Comparison of ENCODE assay signal across 18 cellular contexts in genomic region chr11:91272089-91272488, GRCh38.
DNase-seq lines count a peak whose midpoint lies in the region; ATAC-seq and TF ChIP-seq lines count a peak whose summit lies in the region.
"Had no signal": no experiment of that assay in that cellular context is flagged by ENCODE, and none has a peak within 500 bp of the region (broad histone marks: within the 10 kb centered on the region; RNA-seq: fewer than 3 reads in every experiment).

No MANE protein-coding gene starts in this region.

- in situ Hi-C loops in GM23248 (cut with MboI), result no loop called here

- H3K4me3 ChIP-seq in BE2C (ENCODE audit: low read depth, low read length), result no peak overlapping the region
- H3K4me3 ChIP-seq in GM23248, result no peak overlapping the region
- H3K4me3 ChIP-seq: BLaER1, GM12878, HAP-1 had no signal

- 21 to 38% methylated on average over 1 of the region's 1 CpG for WGBS in GM23248 (ENCODE audit: low coverage in 1 of 2, low lambda C conversion rate in 2 of 2, missing lambda C conversion rate in 2 of 2), 2 experiments

- H3K9ac ChIP-seq in GM23248, result no peak overlapping the region
- H3K9ac ChIP-seq: BLaER1 had no signal

- H3K4me2 ChIP-seq in GM23248 (ENCODE audit: unreplicated experiment), result no peak overlapping the region
- H3K4me2 ChIP-seq: BLaER1 had no signal

- no peaks in the 10 kb centered on the region for H3K27me3 ChIP-seq in BE2C
- H3K27me3 ChIP-seq in GM23248 (replicated peaks; ENCODE audit: insufficient read depth), result no peaks in the 10 kb centered on the region
- H3K27me3 ChIP-seq: BLaER1 had no signal

- no peaks in the 10 kb centered on the region for H3F3A ChIP-seq in GM23248 (ENCODE audit: insufficient read depth)

- no peaks in the 10 kb centered on the region for H4K20me1 ChIP-seq in GM23248 (ENCODE audit: insufficient read depth)
- H4K20me1 ChIP-seq: BLaER1 had no signal

- no peak for ATAC-seq in SK-N-SH treated with all-trans-retinoic acid at 6 μM for 48 hours
- ATAC-seq in GM19351 (IDR thresholded peaks at IDR 0.05; ENCODE audit: unreplicated experiment), result no peak
- ATAC-seq: CD8-positive, alpha-beta T cell; GM12878 had no signal

- H3K4me1 ChIP-seq in BE2C, result peaks cover 22% of the 10 kb centered on the region
- H3K4me1 ChIP-seq in GM23248 (ENCODE audit: insufficient read depth), result no peaks in the 10 kb centered on the region
- H3K4me1 ChIP-seq: BLaER1, Caco-2, HAP-1 had no signal

- H3K9me2 ChIP-seq in GM23248 (ENCODE audit: insufficient read depth), result no peaks in the 10 kb centered on the region

- TF ChIP-seq CTCF in BE2C (IDR thresholded peaks at IDR 0.05; ENCODE audit: low read depth, low read length), result no peak

- H3K9me3 ChIP-seq in BE2C, result no peaks in the 10 kb centered on the region
- H3K9me3 ChIP-seq in GM23248 (ENCODE audit: low read depth), result no peaks in the 10 kb centered on the region
- H3K9me3 ChIP-seq: BLaER1, Caco-2, HAP-1 had no signal

- H3K36me3 ChIP-seq in BE2C (no peaks in the 10 kb centered on the region), GM23248 (ENCODE audit: low read depth) (no peaks in the 10 kb centered on the region)
- H3K36me3 ChIP-seq: BLaER1, HAP-1 had no signal

- H3K27ac ChIP-seq in GM23248, result no peak overlapping the region
- H3K27ac ChIP-seq: BLaER1, C4-2B had no signal

- DNase-seq in BE2C (peak; percentile 51), NCI-H1105 (lab: John Stamatoyannopoulos, UW) (peak; percentile 28), NCI-H82 treated with DMSO at 0.1 percent for 48 hours (lab: John Stamatoyannopoulos, UW; ENCODE audit: unreplicated experiment) (peak; percentile 27), GM23248 (no peak)
- DNase-seq: Caco-2; CD4-positive, CD25-positive, alpha-beta regulatory T cell; CD8-positive, alpha-beta T cell; DMS153; DND-41; GDM1; GOT3; HFFc6 had no signal

- H3K79me2 ChIP-seq in GM23248 (ENCODE audit: insufficient read depth), result no peaks in the 10 kb centered on the region

- H2AFZ ChIP-seq in GM23248, result no peak overlapping the region

TF ChIP-seq in SK-N-SH treated with all-trans-retinoic acid at 6 μM for 48 hours, 23 proteins besides CTCF, POLR2A, EP300 and RAD21:
- TF ChIP-seq ISL1 (CRISPR knock-in tag; IDR thresholded peaks at IDR 0.05) (peak; percentile 95), ZC3H10 (CRISPR knock-in tag; IDR thresholded peaks at IDR 0.05) (no peak), ARNTL (CRISPR knock-in tag; IDR thresholded peaks at IDR 0.05; ENCODE audit: borderline replicate concordance, low read depth) (no peak), CREB5 (CRISPR knock-in tag; IDR thresholded peaks at IDR 0.05; ENCODE audit: low read depth) (peak; percentile 73), PPARA (CRISPR knock-in tag; IDR thresholded peaks at IDR 0.05; ENCODE audit: borderline replicate concordance) (no peak), ZNF565 (CRISPR knock-in tag; conservative IDR thresholded peaks at IDR 0.05; ENCODE audit: low read depth) (no peak; the same call in 1 of the 2 replicates), SNAI2 (CRISPR knock-in tag; IDR thresholded peaks at IDR 0.05) (peak; percentile 68), PATZ1 (CRISPR knock-in tag; IDR thresholded peaks at IDR 0.05; ENCODE audit: borderline replicate concordance) (no peak), OSR1 (CRISPR knock-in tag; IDR thresholded peaks at IDR 0.05) (no peak), TOX (CRISPR knock-in tag; IDR thresholded peaks at IDR 0.05; ENCODE audit: borderline replicate concordance) (no peak), BACH2 (CRISPR knock-in tag; IDR thresholded peaks at IDR 0.05; ENCODE audit: borderline replicate concordance) (no peak), ZFP3 (CRISPR knock-in tag; IDR thresholded peaks at IDR 0.05) (0 out of 2 replicates have a peak, but pooled peaks have one; percentile 22), ZNF8 (CRISPR knock-in tag; IDR thresholded peaks at IDR 0.05) (peak; percentile 42; the same call in 1 of the 2 replicates), TCF4 (CRISPR knock-in tag; IDR thresholded peaks at IDR 0.05; ENCODE audit: borderline replicate concordance) (peak; percentile 81), CSRNP3 (CRISPR knock-in tag; IDR thresholded peaks at IDR 0.05) (peak; percentile 70; the same call in 1 of the 2 replicates)
- TF ChIP-seq, protein P1, sequence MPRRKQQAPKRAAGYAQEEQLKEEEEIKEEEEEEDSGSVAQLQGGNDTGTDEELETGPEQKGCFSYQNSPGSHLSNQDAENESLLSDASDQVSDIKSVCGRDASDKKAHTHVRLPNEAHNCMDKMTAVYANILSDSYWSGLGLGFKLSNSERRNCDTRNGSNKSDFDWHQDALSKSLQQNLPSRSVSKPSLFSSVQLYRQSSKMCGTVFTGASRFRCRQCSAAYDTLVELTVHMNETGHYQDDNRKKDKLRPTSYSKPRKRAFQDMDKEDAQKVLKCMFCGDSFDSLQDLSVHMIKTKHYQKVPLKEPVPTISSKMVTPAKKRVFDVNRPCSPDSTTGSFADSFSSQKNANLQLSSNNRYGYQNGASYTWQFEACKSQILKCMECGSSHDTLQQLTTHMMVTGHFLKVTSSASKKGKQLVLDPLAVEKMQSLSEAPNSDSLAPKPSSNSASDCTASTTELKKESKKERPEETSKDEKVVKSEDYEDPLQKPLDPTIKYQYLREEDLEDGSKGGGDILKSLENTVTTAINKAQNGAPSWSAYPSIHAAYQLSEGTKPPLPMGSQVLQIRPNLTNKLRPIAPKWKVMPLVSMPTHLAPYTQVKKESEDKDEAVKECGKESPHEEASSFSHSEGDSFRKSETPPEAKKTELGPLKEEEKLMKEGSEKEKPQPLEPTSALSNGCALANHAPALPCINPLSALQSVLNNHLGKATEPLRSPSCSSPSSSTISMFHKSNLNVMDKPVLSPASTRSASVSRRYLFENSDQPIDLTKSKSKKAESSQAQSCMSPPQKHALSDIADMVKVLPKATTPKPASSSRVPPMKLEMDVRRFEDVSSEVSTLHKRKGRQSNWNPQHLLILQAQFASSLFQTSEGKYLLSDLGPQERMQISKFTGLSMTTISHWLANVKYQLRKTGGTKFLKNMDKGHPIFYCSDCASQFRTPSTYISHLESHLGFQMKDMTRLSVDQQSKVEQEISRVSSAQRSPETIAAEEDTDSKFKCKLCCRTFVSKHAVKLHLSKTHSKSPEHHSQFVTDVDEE (CRISPR knock-in tag; IDR thresholded peaks at IDR 0.05), result peak; percentile 94; the same call in 1 of the 2 replicates
